ENCODE assay signal across 8 cellular contexts in the genomic region with DNA sequence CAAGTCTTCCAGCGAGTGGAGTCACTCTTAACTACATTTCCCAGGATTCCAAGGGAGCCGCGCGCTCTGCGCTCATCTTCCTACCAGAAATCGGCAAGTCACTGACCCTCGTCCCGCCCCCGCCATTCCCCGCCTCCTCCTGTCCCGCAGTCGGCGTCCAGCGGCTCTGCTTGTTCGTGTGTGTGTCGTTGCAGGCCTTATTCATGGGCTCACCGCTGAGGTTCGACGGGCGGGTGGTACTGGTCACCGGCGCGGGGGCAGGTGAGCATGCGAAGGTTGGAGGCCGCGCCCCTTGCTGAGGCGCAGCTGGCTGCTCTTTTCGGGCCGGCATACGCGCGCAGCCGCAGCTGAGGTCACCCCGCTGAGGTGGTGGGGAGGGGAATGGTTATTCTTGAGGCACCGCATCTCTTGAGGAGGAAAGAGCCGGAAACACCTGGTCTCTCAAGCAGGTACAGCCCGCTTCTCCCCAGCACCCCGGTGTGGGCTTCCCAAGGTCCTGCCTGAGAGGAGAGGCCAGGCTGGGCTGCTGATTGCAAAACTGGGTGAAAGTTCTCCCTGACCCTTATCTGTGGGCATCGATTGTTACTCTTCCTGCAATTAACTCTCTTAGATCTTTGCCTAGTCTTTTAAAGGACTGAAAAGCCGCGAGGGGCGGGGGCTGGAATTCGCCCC. TPM values are rescaled to one million over a fixed set of nuclear protein-coding genes. Genes with fewer than 3 reads are reported as not detected.
DNase-seq lines count a peak whose midpoint lies in the region; ATAC-seq and TF ChIP-seq lines count a peak whose summit lies in the region.

A gene with protein sequence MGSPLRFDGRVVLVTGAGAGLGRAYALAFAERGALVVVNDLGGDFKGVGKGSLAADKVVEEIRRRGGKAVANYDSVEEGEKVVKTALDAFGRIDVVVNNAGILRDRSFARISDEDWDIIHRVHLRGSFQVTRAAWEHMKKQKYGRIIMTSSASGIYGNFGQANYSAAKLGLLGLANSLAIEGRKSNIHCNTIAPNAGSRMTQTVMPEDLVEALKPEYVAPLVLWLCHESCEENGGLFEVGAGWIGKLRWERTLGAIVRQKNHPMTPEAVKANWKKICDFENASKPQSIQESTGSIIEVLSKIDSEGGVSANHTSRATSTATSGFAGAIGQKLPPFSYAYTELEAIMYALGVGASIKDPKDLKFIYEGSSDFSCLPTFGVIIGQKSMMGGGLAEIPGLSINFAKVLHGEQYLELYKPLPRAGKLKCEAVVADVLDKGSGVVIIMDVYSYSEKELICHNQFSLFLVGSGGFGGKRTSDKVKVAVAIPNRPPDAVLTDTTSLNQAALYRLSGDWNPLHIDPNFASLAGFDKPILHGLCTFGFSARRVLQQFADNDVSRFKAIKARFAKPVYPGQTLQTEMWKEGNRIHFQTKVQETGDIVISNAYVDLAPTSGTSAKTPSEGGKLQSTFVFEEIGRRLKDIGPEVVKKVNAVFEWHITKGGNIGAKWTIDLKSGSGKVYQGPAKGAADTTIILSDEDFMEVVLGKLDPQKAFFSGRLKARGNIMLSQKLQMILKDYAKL (plus strand): TSS at position 125 of the 672 bp plus-strand sequence. CDS start 79 bp downstream, at position 204.

- peak within 1 kb of the TSS; percentile 87 for H3K9ac ChIP-seq in KMS-11

- peaks cover 2 to 18% (median 8%) of the 10 kb centered on the region in 7 donors for H3K9me3 Mint-ChIP-seq in naive B cell
- peaks cover 9% of the 10 kb centered on the region for H3K9me3 Mint-ChIP-seq in stimulated activated memory B cell treated with anti-CD40 and anti-IgM and Interleukin-4, amounts not matched to agents 10 μg/mL and 1 μg/mL and 100 μg/mL, for 72 hours

- no peaks in the 10 kb centered on the region for H3K36me3 ChIP-seq in KMS-11 (ENCODE audit: insufficient read depth)

- peaks cover 22 to 74% (median 57%) of the 10 kb centered on the region in 3 donors for H3K4me1 Mint-ChIP-seq in naive B cell
- H3K4me1 Mint-ChIP-seq in stimulated activated memory B cell treated with anti-CD40 and anti-IgM and Interleukin-4, amounts not matched to agents 10 μg/mL and 1 μg/mL and 100 μg/mL, for 72 hours, result peaks cover 50% of the 10 kb centered on the region

- H3K27me3 Mint-ChIP-seq in naive B cell, result no peaks in the 10 kb centered on the region
- no peaks in the 10 kb centered on the region for H3K27me3 Mint-ChIP-seq in stimulated activated memory B cell treated with anti-CD40 and anti-IgM and Interleukin-4, amounts not matched to agents 10 μg/mL and 1 μg/mL and 100 μg/mL, for 72 hours

- peak within 1 kb of the TSS; percentile 71 for H3K27ac ChIP-seq in KMS-11

- 0 out of 2 replicates have a peak, but pooled peaks cover 10% of the 10 kb centered on the region for H3K79me2 ChIP-seq in KMS-11 (ENCODE audit: insufficient read depth, low read depth)

- DNase-seq in DMS79 (lab: John Stamatoyannopoulos, UW), result peak; percentile 78
- DNase-seq in RKO (ENCODE audit: low spot score), result peak; percentile 88
- peak; percentile 61 for DNase-seq in activated T-helper 1 cell treated with Interleukin-2 at 50 U/mL for 16 hours (ENCODE audit: low read depth)
- DNase-seq in fibroblast of gingiva (ENCODE audit: low read depth), result peak; percentile 84
- peak; percentile 86 for DNase-seq in naive B cell

- peak within 1 kb of the TSS; percentile 78 for H3K4me2 ChIP-seq in KMS-11

- peak within 1 kb of the TSS; percentile 90 to 98 (median 97) for H3K27ac Mint-ChIP-seq in naive B cell
- H3K27ac Mint-ChIP-seq in stimulated activated memory B cell treated with anti-CD40 and anti-IgM and Interleukin-4, amounts not matched to agents 10 μg/mL and 1 μg/mL and 100 μg/mL, for 72 hours, result peak within 1 kb of the TSS; percentile 91

- H2AFZ ChIP-seq in KMS-11 (ENCODE audit: low read depth), result peak within 1 kb of the TSS; percentile 82

- peaks cover 22% of the 10 kb centered on the region for H3K4me1 ChIP-seq in KMS-11 (ENCODE audit: low read depth, poor library complexity, severe bottlenecking)

- no peaks in the 10 kb centered on the region for H4K20me1 ChIP-seq in KMS-11 (ENCODE audit: insufficient read depth)

- H3K4me3 Mint-ChIP-seq in naive B cell, result peak within 1 kb of the TSS; percentile 93 to 99 (median 96)
- peak within 1 kb of the TSS; percentile 94 for H3K4me3 Mint-ChIP-seq in stimulated activated memory B cell treated with anti-CD40 and anti-IgM and Interleukin-4, amounts not matched to agents 10 μg/mL and 1 μg/mL and 100 μg/mL, for 72 hours

- ATAC-seq in GM21737 (IDR thresholded peaks at IDR 0.05; ENCODE audit: unreplicated experiment), result peak; percentile 94
- ATAC-seq in naive B cell (ENCODE audit: low read depth in 2 of 2), result peak; percentile 93 to 94
- ATAC-seq in stimulated activated memory B cell treated with anti-CD40 and anti-IgM and Interleukin-4, amounts not matched to agents 10 μg/mL and 1 μg/mL and 100 μg/mL, for 72 hours, result peak; percentile 98

- peaks cover 14 to 18% of the 10 kb centered on the region in 2 donors for H3K36me3 Mint-ChIP-seq in naive B cell
- H3K36me3 Mint-ChIP-seq in stimulated activated memory B cell treated with anti-CD40 and anti-IgM and Interleukin-4, amounts not matched to agents 10 μg/mL and 1 μg/mL and 100 μg/mL, for 72 hours, result peaks cover 14% of the 10 kb centered on the region

- no peak for TF ChIP-seq CTCF in KMS-11 (conservative IDR thresholded peaks at IDR 0.05; ENCODE audit: low read depth, low read length)

- no peak within 1 kb of the TSS for H3K4me3 ChIP-seq in KMS-11 (IDR thresholded peaks at IDR 0.05; ENCODE audit: insufficient read depth, low read depth, low read length)

- H3K27me3 ChIP-seq in KMS-11 (ENCODE audit: insufficient read depth, low read depth), result no peaks in the 10 kb centered on the region

RNA-seq across cellular contexts. Expression of the gene that starts here (rescaled TPM):
- polyA plus RNA-seq in naive B cell (ENCODE audit: low read depth in 6 of 6), result 100 to 1,000 TPM; 118 to 195 (median 128) TPM
